Comparison of ENCODE assay signal across 18 cellular contexts in genomic region chr13:45542878-45543277, GRCh38.
DNase-seq lines count a peak whose midpoint lies in the region; ATAC-seq, FAIRE-seq and TF ChIP-seq lines count a peak whose summit lies in the region.
"Had no signal": no experiment of that assay in that cellular context is flagged by ENCODE, and none has a peak within 500 bp of the region (broad histone marks: within the 10 kb centered on the region; RNA-seq: fewer than 3 reads in every experiment).

No MANE protein-coding gene starts in this region.

- DNase-seq in NCI-H2171 treated with DMSO at 0.1 percent for 48 hours (lab: John Stamatoyannopoulos, UW) (peak; percentile 22), NCI-H2171 (lab: John Stamatoyannopoulos, UW) (no peak), D341Med (ENCODE audit: low spot score) (peak; percentile 38), glutamatergic neuron (peak; percentile 54), RCC 7860 (ENCODE audit: low spot score) (no peak), NK-92 (lab: John Stamatoyannopoulos, UW; ENCODE audit: unreplicated experiment) (no peak)
- DNase-seq in activated CD8-positive, alpha-beta memory T cell treated with anti-CD3 and anti-CD28 coated beads, Interleukin-2, amount 10 ng/mL, durations not matched to agents 7 days and 5 days = no peak
- DNase-seq: 8988T; Calu3; CD8-positive, alpha-beta T cell; DMS153; DMS79; GF-D8; H9 had no signal

- H3K27me3 Mint-ChIP-seq in activated T-helper 17 cell treated with anti-CD3 and anti-CD28 coated beads, Interleukin-2, amount 50 U/mL, for 72 hours = no peaks in the 10 kb centered on the region
- peaks cover 3% of the 10 kb centered on the region for H3K27me3 Mint-ChIP-seq in glutamatergic neuron (ENCODE audit: unreplicated experiment)
- peaks cover 5% of the 10 kb centered on the region for H3K27me3 Mint-ChIP-seq in activated CD8-positive, alpha-beta memory T cell treated with anti-CD3 and anti-CD28 coated beads, Interleukin-2, amount 10 ng/mL, durations not matched to agents 7 days and 5 days
- H3K27me3 Mint-ChIP-seq: IgD-negative memory B cell had no signal

- H3K4me3 Mint-ChIP-seq in activated T-helper 17 cell treated with anti-CD3 and anti-CD28 coated beads, Interleukin-2, amount 50 U/mL, for 72 hours = no peak overlapping the region
- peak overlapping the region; percentile 52 for H3K4me3 Mint-ChIP-seq in glutamatergic neuron (ENCODE audit: unreplicated experiment)
- no peak overlapping the region for H3K4me3 Mint-ChIP-seq in activated CD8-positive, alpha-beta memory T cell treated with anti-CD3 and anti-CD28 coated beads, Interleukin-2, amount 10 ng/mL, durations not matched to agents 7 days and 5 days
- H3K4me3 Mint-ChIP-seq: CD8-positive, alpha-beta T cell; H9; IgD-negative memory B cell had no signal

- H3K9me3 Mint-ChIP-seq in activated T-helper 17 cell treated with anti-CD3 and anti-CD28 coated beads, Interleukin-2, amount 50 U/mL, for 72 hours = no peaks in the 10 kb centered on the region
- peaks cover 8% of the 10 kb centered on the region for H3K9me3 Mint-ChIP-seq in glutamatergic neuron (ENCODE audit: unreplicated experiment)
- H3K9me3 Mint-ChIP-seq in activated CD8-positive, alpha-beta memory T cell treated with anti-CD3 and anti-CD28 coated beads, Interleukin-2, amount 10 ng/mL, durations not matched to agents 7 days and 5 days (ENCODE audit: low read depth) = no peaks in the 10 kb centered on the region
- H3K9me3 Mint-ChIP-seq: CD8-positive, alpha-beta T cell; H9; IgD-negative memory B cell had no signal

- CTCF ChIA-PET in activated CD8-positive, alpha-beta memory T cell treated with anti-CD3 and anti-CD28 coated beads, Interleukin-2, amount 10 ng/mL, durations not matched to agents 7 days and 5 days (lab: Charles Lee) = no interaction called here

- peaks cover 4% of the 10 kb centered on the region for H3K4me1 Mint-ChIP-seq in activated T-helper 17 cell treated with anti-CD3 and anti-CD28 coated beads, Interleukin-2, amount 50 U/mL, for 72 hours
- peaks cover 27% of the 10 kb centered on the region for H3K4me1 Mint-ChIP-seq in glutamatergic neuron (ENCODE audit: low read depth, unreplicated experiment)
- H3K4me1 Mint-ChIP-seq in activated CD8-positive, alpha-beta memory T cell treated with anti-CD3 and anti-CD28 coated beads, Interleukin-2, amount 10 ng/mL, durations not matched to agents 7 days and 5 days = peaks cover 7% of the 10 kb centered on the region
- H3K4me1 Mint-ChIP-seq: H9 had no signal

- H3K27ac Mint-ChIP-seq in activated T-helper 17 cell treated with anti-CD3 and anti-CD28 coated beads, Interleukin-2, amount 50 U/mL, for 72 hours = peak overlapping the region; percentile 36
- peak overlapping the region; percentile 82 for H3K27ac Mint-ChIP-seq in glutamatergic neuron (ENCODE audit: unreplicated experiment)
- no peak overlapping the region for H3K27ac Mint-ChIP-seq in activated CD8-positive, alpha-beta memory T cell treated with anti-CD3 and anti-CD28 coated beads, Interleukin-2, amount 10 ng/mL, durations not matched to agents 7 days and 5 days
- H3K27ac Mint-ChIP-seq: CD8-positive, alpha-beta T cell; H9 had no signal

- FAIRE-seq in RCC 7860 (lab: Jason Lieb, UNC) = no peak
- FAIRE-seq: H1, HepG2 had no signal

- ATAC-seq in activated T-helper 17 cell treated with anti-CD3 and anti-CD28 coated beads, Interleukin-2, amount 50 U/mL, for 72 hours (replicated peaks) = no peak
- ATAC-seq in activated CD8-positive, alpha-beta memory T cell treated with anti-CD3 and anti-CD28 coated beads, Interleukin-2, amount 10 ng/mL, durations not matched to agents 7 days and 5 days = no peak
- ATAC-seq: CD8-positive, alpha-beta T cell; HepG2 had no signal

- TF ChIP-seq CTCF in glutamatergic neuron (IDR thresholded peaks at IDR 0.05; ENCODE audit: partially characterized antibody, unreplicated experiment) = no peak

- H3K36me3 Mint-ChIP-seq in activated T-helper 17 cell treated with anti-CD3 and anti-CD28 coated beads, Interleukin-2, amount 50 U/mL, for 72 hours (ENCODE audit: low read depth) = no peaks in the 10 kb centered on the region
- no peaks in the 10 kb centered on the region for H3K36me3 Mint-ChIP-seq in glutamatergic neuron (ENCODE audit: unreplicated experiment)
- H3K36me3 Mint-ChIP-seq in activated CD8-positive, alpha-beta memory T cell treated with anti-CD3 and anti-CD28 coated beads, Interleukin-2, amount 10 ng/mL, durations not matched to agents 7 days and 5 days = no peaks in the 10 kb centered on the region
- H3K36me3 Mint-ChIP-seq: CD8-positive, alpha-beta T cell had no signal

Comparison
In these comparisons a context has a peak if more than half of its experiments do, and no peak if none do; other contexts are left out.
1. DNase-seq: peak in NCI-H2171 treated with DMSO at 0.1 percent for 48 hours (single experiment), D341Med (single experiment) and glutamatergic neuron (single experiment); none in NCI-H2171 (single experiment), RCC 7860 (single experiment), NK-92 (single experiment) and activated CD8-positive, alpha-beta memory T cell treated with anti-CD3 and anti-CD28 coated beads, Interleukin-2, amount 10 ng/mL, durations not matched to agents 7 days and 5 days (single experiment).